Comparison of ENCODE assay signal across 1 cellular context in the genomic region with DNA sequence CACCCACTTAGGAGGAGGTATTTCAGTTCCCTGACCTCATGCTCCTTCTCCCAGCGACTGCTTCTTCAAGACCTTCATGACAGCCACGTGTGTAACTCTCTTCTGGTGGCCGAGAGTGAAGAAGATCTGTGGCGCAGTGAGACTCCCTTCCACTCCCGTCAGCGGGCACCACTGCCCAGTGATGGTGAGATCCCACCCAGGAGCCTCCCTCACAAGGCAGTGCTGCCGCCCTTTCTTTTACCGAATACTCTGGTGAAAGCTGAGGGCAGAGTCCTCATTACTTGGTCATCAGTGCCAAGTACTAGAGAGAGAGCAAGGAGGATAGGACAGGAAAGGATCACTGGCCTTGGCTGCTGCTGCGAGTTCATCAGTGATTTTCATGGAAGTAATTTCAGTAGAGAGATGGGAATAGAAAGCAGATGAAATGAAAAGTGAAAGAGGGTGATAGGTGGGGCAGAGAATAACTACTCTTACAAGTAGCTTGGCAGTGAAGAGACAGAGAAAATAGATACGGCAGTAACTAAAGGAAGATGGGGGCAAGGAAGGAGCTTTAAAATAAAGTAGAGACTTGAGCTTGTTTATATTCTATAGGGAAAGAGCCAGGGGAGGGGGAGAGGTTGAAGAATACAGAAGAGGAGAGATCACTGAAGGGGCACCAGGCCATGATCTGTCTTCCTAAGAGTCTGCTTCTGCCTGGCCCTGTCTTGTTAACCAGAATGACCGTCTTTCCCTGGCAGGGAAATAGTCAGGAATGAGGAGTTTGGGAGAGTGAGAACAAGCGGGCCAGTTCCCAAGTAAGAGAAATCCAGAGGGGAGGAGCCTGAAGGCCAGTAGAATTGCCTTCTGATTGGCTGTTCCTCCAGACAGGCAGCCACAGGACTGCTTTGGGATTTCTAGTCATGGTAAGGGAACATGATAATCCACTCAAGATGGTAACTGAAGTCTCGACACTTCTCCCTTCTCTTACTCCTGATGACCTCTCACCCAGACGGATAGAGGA.
TF ChIP-seq lines count a peak whose summit lies in the region.

No MANE protein-coding gene starts in this region.

TF ChIP-seq in endothelial cell of umbilical vein, 7 proteins besides CTCF, POLR2A, EP300 and RAD21:
- TF ChIP-seq MYC (IDR thresholded peaks at IDR 0.05; ENCODE audit: low read depth, low read length) (no peak), FOS (IDR thresholded peaks at IDR 0.05; ENCODE audit: borderline replicate concordance, insufficient read depth, low read length) (no peak), GATA2 (IDR thresholded peaks at IDR 0.05; ENCODE audit: insufficient read depth, insufficient read length, low read depth, low read length) (no peak), EZH2 (IDR thresholded peaks at IDR 0.05; ENCODE audit: borderline replicate concordance, low read depth, low read length, severe bottlenecking) (no peak), JUN (IDR thresholded peaks at IDR 0.05; ENCODE audit: borderline replicate concordance, insufficient read depth, insufficient read length, low read depth) (no peak), POLR2AphosphoS5 (IDR thresholded peaks at IDR 0.05; ENCODE audit: insufficient read depth, low read depth, low read length) (no peak)
- TF ChIP-seq, protein P1, sequence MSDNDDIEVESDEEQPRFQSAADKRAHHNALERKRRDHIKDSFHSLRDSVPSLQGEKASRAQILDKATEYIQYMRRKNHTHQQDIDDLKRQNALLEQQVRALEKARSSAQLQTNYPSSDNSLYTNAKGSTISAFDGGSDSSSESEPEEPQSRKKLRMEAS (IDR thresholded peaks at IDR 0.05; ENCODE audit: insufficient read depth, insufficient read length), result no peak
